17 cellular contexts compared by ENCODE assay signal in genomic region chr6:168746013-168746412, GRCh38.
DNase-seq lines count a peak whose midpoint lies in the region; ATAC-seq and TF ChIP-seq lines count a peak whose summit lies in the region.
"Had no signal": no experiment of that assay in that cellular context is flagged by ENCODE, and none has a peak within 500 bp of the region (broad histone marks: within the 10 kb centered on the region; RNA-seq: fewer than 3 reads in every experiment).

No MANE protein-coding gene starts in this region.

- no peak overlapping the region for H2BK5ac ChIP-seq in trophoblast cell (ENCODE audit: low read depth, low read length, poor library complexity)

- H4K12ac ChIP-seq in trophoblast cell (ENCODE audit: low read depth, low read length): no peak overlapping the region

- H2AFZ ChIP-seq in trophoblast cell (ENCODE audit: insufficient read depth, low read length, poor library complexity): no peak overlapping the region
- H2AFZ ChIP-seq: GM23338 had no signal

- TF ChIP-seq CTCF in esophagus muscularis mucosa (IDR thresholded peaks at IDR 0.05) (no peak), thoracic aorta (IDR thresholded peaks at IDR 0.05) (no peak), right lobe of liver (IDR thresholded peaks at IDR 0.05) (no peak)

- H3K36me3 Mint-ChIP-seq in effector memory CD8-positive, alpha-beta T cell (ENCODE audit: insufficient read depth): no peaks in the 10 kb centered on the region
- H3K36me3 Mint-ChIP-seq in T-cell: no peaks in the 10 kb centered on the region

- H3K79me1 ChIP-seq in trophoblast cell (ENCODE audit: low read length): no peaks in the 10 kb centered on the region

- 97% methylated on average over 3 of the region's 3 CpGs for WGBS in esophagus muscularis mucosa
- no CpG with 5 or more reads among the region's 3 CpGs for WGBS in trophoblast cell (ENCODE audit: extremely low coverage, insufficient coverage, insufficient read length)
- WGBS in right lobe of liver (ENCODE audit: insufficient coverage, low coverage, low lambda C conversion rate, missing lambda C conversion rate): 72% methylated on average over 3 of the region's 3 CpGs

- no peak overlapping the region for H3K4me3 Mint-ChIP-seq in effector memory CD8-positive, alpha-beta T cell
- no peak overlapping the region for H3K4me3 Mint-ChIP-seq in T-cell
- H3K4me3 Mint-ChIP-seq: B cell; CD4-positive, alpha-beta T cell; GM23338 had no signal

- H3K9me3 Mint-ChIP-seq in effector memory CD8-positive, alpha-beta T cell: peaks cover 0 to 2% of the 10 kb centered on the region in 2 donors
- peaks cover 0 to 6% (median 4%) of the 10 kb centered on the region in 3 donors for H3K9me3 Mint-ChIP-seq in T-cell

- H3K9me3 ChIP-seq in esophagus muscularis mucosa (no peaks in the 10 kb centered on the region), trophoblast cell (ENCODE audit: insufficient read depth, low read depth, low read length) (no peaks in the 10 kb centered on the region), thoracic aorta (no peaks in the 10 kb centered on the region), right lobe of liver (no peaks in the 10 kb centered on the region)

- H3K27ac ChIP-seq in esophagus muscularis mucosa (replicated peaks in 1 of 4): no peak overlapping the region
- H3K27ac ChIP-seq in trophoblast cell (ENCODE audit: low read depth, low read length): no peak overlapping the region
- H3K27ac ChIP-seq in thoracic aorta: peak overlapping the region; percentile 10 to 65
- H3K27ac ChIP-seq in right lobe of liver: no peak overlapping the region

- no peak overlapping the region for H3K14ac ChIP-seq in trophoblast cell (ENCODE audit: low read length)

- TF ChIP-seq POLR2A in esophagus muscularis mucosa (IDR thresholded peaks at IDR 0.05; ENCODE audit: low read depth): no peak
- no peak for TF ChIP-seq POLR2A in right lobe of liver (IDR thresholded peaks at IDR 0.05)

- H3K18ac ChIP-seq in trophoblast cell (ENCODE audit: low read length): no peak overlapping the region

- H3K36me3 ChIP-seq in esophagus muscularis mucosa (no peaks in the 10 kb centered on the region), trophoblast cell (ENCODE audit: control insufficient read depth in 1 of 2, insufficient read depth in 2 of 2, low read length in 2 of 2) (no peaks in the 10 kb centered on the region), thoracic aorta (no peaks in the 10 kb centered on the region), right lobe of liver (no peaks in the 10 kb centered on the region)

- H4K8ac ChIP-seq in trophoblast cell (ENCODE audit: low read depth, low read length): no peak overlapping the region

- CTCF ChIA-PET in T-cell (lab: Charles Lee): no interaction called here

- no peak for TF ChIP-seq EP300 in esophagus muscularis mucosa (IDR thresholded peaks at IDR 0.05)

- POLR2A ChIA-PET in T-cell (lab: Charles Lee): no interaction called here

- intact Hi-C loops in esophagus muscularis mucosa (cut with DNase I) (no loop called here), right lobe of liver (cut with DNase I) (no loop called here)

- H3K4me1 Mint-ChIP-seq in effector memory CD8-positive, alpha-beta T cell (ENCODE audit: low read depth in 2 of 2): no peaks in the 10 kb centered on the region
- H3K4me1 Mint-ChIP-seq in T-cell: no peaks in the 10 kb centered on the region
- H3K4me1 Mint-ChIP-seq: B cell, GM23338 had no signal

- no peak overlapping the region for H3K4me2 ChIP-seq in trophoblast cell (ENCODE audit: low read length)
- H3K4me2 ChIP-seq: GM23338 had no signal

- H3K4ac ChIP-seq in trophoblast cell (ENCODE audit: low read depth, low read length): no peak overlapping the region

- no peak overlapping the region for H2AK5ac ChIP-seq in trophoblast cell (ENCODE audit: low read length)

- H2BK12ac ChIP-seq in trophoblast cell (ENCODE audit: low read length): no peak overlapping the region

- H2BK120ac ChIP-seq in trophoblast cell (ENCODE audit: insufficient read depth, low read length, poor library complexity): no peak overlapping the region

- H3K27ac Mint-ChIP-seq in effector memory CD8-positive, alpha-beta T cell: no peak overlapping the region
- H3K27ac Mint-ChIP-seq in T-cell: no peak overlapping the region
- H3K27ac Mint-ChIP-seq: B cell; CD4-positive, alpha-beta T cell; GM23338 had no signal

- H3K27me3 ChIP-seq in esophagus muscularis mucosa (no peaks in the 10 kb centered on the region), trophoblast cell (ENCODE audit: insufficient read depth, low read length) (no peaks in the 10 kb centered on the region), thoracic aorta (replicated peaks; ENCODE audit: insufficient read depth) (no peaks in the 10 kb centered on the region), right lobe of liver (no peaks in the 10 kb centered on the region)

- H3K23ac ChIP-seq in trophoblast cell (ENCODE audit: low read length): no peak overlapping the region

- H3K27me3 Mint-ChIP-seq in effector memory CD8-positive, alpha-beta T cell: peaks cover 10% of the 10 kb centered on the region in 2 donors
- peaks cover 0 to 3% of the 10 kb centered on the region in 2 donors for H3K27me3 Mint-ChIP-seq in T-cell
- H3K27me3 Mint-ChIP-seq: B cell had no signal

- no peak for ATAC-seq in thoracic aorta (ENCODE audit: insufficient number of reproducible peaks, low FRiP score, low read depth)
- ATAC-seq in effector memory CD8-positive, alpha-beta T cell (replicated peaks): no peak
- ATAC-seq in right lobe of liver: no peak
- ATAC-seq in T-cell (replicated peaks in 1 of 4): no peak
- ATAC-seq: GM23338 had no signal

- no peaks in the 10 kb centered on the region for H3K79me2 ChIP-seq in trophoblast cell (ENCODE audit: control insufficient read depth, insufficient read depth, low read length, poor library complexity)

- no peak overlapping the region for H4K91ac ChIP-seq in trophoblast cell (ENCODE audit: low read depth, low read length)

- DNase-seq in HT-29 (ENCODE audit: low spot score) (peak; percentile 34), esophagus muscularis mucosa (ENCODE audit: extremely low spot score) (peak; percentile 77), trophoblast cell (peak; percentile 4 to 37), thoracic aorta (ENCODE audit: low spot score) (no peak), right lobe of liver (no peak), middle frontal gyrus (ENCODE audit: extremely low spot score, low spot score) (no peak), T-cell (no peak)
- DNase-seq in effector memory CD8-positive, alpha-beta T cell: no peak
- DNase-seq: C1 segment of cervical spinal cord; CD4-positive, alpha-beta T cell; DMS153; DMS79 treated with DMSO at 0.1 percent for 48 hours; EL; H7; IMR-90 had no signal

- H3K4me3 ChIP-seq in esophagus muscularis mucosa: no peak overlapping the region
- no peak overlapping the region for H3K4me3 ChIP-seq in trophoblast cell (ENCODE audit: low read depth, low read length)
- no peak overlapping the region for H3K4me3 ChIP-seq in thoracic aorta
- no peak overlapping the region for H3K4me3 ChIP-seq in right lobe of liver
- H3K4me3 ChIP-seq: GM23338 had no signal

- H3K4me1 ChIP-seq in esophagus muscularis mucosa (peaks cover 0 to 24% (median 13%) of the 10 kb centered on the region in 4 donors), trophoblast cell (ENCODE audit: control insufficient read depth in 1 of 2, insufficient read depth in 2 of 2, low read length in 2 of 2) (peaks cover 4% of the 10 kb centered on the region in 2 experiments), thoracic aorta (ENCODE audit: control insufficient read depth in 1 of 2, low read depth in 2 of 2) (peaks cover 17 to 20% of the 10 kb centered on the region in 2 donors), right lobe of liver (no peaks in the 10 kb centered on the region)

- no peak overlapping the region for H3K9ac ChIP-seq in trophoblast cell (ENCODE audit: low read length)

Comparison
In these comparisons a context has a peak if more than half of its experiments do, and no peak if none do; other contexts are left out.
1. DNase-seq: peak in HT-29 (single experiment), esophagus muscularis mucosa (single experiment) and trophoblast cell (2 of 2); none in thoracic aorta (single experiment), effector memory CD8-positive, alpha-beta T cell (0 of 3), right lobe of liver (0 of 3), middle frontal gyrus (single experiment) and T-cell (0 of 34).
2. H3K27ac ChIP-seq: peak in thoracic aorta (2 of 2); none in esophagus muscularis mucosa (0 of 4), trophoblast cell (single experiment) and right lobe of liver (0 of 3).